In genomic region chr6:108432143-108432542, GRCh38 we compare ENCODE assay signal across 10 cellular contexts.
"Had no signal": no experiment of that assay in that cellular context is flagged by ENCODE, and none has a peak within 500 bp of the region (broad histone marks: within the 10 kb centered on the region; RNA-seq: fewer than 3 reads in every experiment).

No MANE protein-coding gene starts in this region.

- H3K27ac ChIP-seq: GM23248 had no signal

- DNase-seq: GM23248, GOT3, H7, H9, HCEC 1CT, HFFc6 had no signal

- FAIRE-seq: H1 had no signal

- H3K4me1 ChIP-seq: HAP-1 had no signal

- H3K36me3 ChIP-seq: HAP-1 had no signal

- ATAC-seq: GM23338, HCT116 had no signal

- H3K4me3 ChIP-seq: GM23248, GM23338, HAP-1 had no signal

- H3K9me3 ChIP-seq: HAP-1 had no signal
